Comparison of ENCODE assay signal across 15 cellular contexts in genomic region chr15:85598203-85598602, GRCh38.
DNase-seq lines count a peak whose midpoint lies in the region; TF ChIP-seq lines count a peak whose summit lies in the region.
"Had no signal": no experiment of that assay in that cellular context is flagged by ENCODE, and none has a peak within 500 bp of the region (broad histone marks: within the 10 kb centered on the region; RNA-seq: fewer than 3 reads in every experiment).

No MANE protein-coding gene starts in this region.

- peaks cover 4% of the 10 kb centered on the region for H3F3A ChIP-seq in smooth muscle cell (ENCODE audit: low read depth)

- H3K27me3 ChIP-seq in smooth muscle cell (ENCODE audit: low read depth): no peaks in the 10 kb centered on the region
- H3K27me3 ChIP-seq: ascending aorta had no signal

- H3K4me1 ChIP-seq in smooth muscle cell (ENCODE audit: low read depth): peaks cover 14% of the 10 kb centered on the region
- H3K4me1 ChIP-seq: ascending aorta, Caco-2 had no signal

- H3K27ac ChIP-seq in smooth muscle cell (ENCODE audit: low read depth): peak overlapping the region; percentile 78
- H3K27ac ChIP-seq: VCaP had no signal

- H3K4me3 ChIP-seq in smooth muscle cell: no peak overlapping the region
- H3K4me3 ChIP-seq: ascending aorta had no signal

- peak overlapping the region; percentile 73 for H3K4me2 ChIP-seq in smooth muscle cell

- H3K9me3 ChIP-seq in smooth muscle cell (replicated peaks; ENCODE audit: low read depth): no peaks in the 10 kb centered on the region
- H3K9me3 ChIP-seq: ascending aorta, Caco-2 had no signal

- H3K36me3 Mint-ChIP-seq in activated T-cell treated with anti-CD3 and anti-CD28 coated beads, Interleukin-2, amount 50 U/mL, for 24 hours (ENCODE audit: low read depth): peaks cover 43% of the 10 kb centered on the region
- no peaks in the 10 kb centered on the region for H3K36me3 Mint-ChIP-seq in mesothelial cell of epicardium

- peaks cover 16% of the 10 kb centered on the region for H4K20me1 ChIP-seq in smooth muscle cell (ENCODE audit: low read depth)

- no peaks in the 10 kb centered on the region for H3K9me3 Mint-ChIP-seq in activated T-cell treated with anti-CD3 and anti-CD28 coated beads, Interleukin-2, amount 50 U/mL, for 24 hours
- no peaks in the 10 kb centered on the region for H3K9me3 Mint-ChIP-seq in mesothelial cell of epicardium

- no peak for TF ChIP-seq CTCF in mesothelial cell of epicardium (IDR thresholded peaks at IDR 0.05; ENCODE audit: unreplicated experiment)
- TF ChIP-seq CTCF in smooth muscle cell (IDR thresholded peaks at IDR 0.05; ENCODE audit: borderline replicate concordance, insufficient read depth, poor library complexity, severe bottlenecking): no peak

- no peak overlapping the region for H3K4me3 Mint-ChIP-seq in activated T-cell treated with anti-CD3 and anti-CD28 coated beads, Interleukin-2, amount 50 U/mL, for 24 hours
- H3K4me3 Mint-ChIP-seq in mesothelial cell of epicardium: no peak overlapping the region

- WGBS in smooth muscle cell (ENCODE audit: low lambda C conversion rate): 20% methylated on average over 4 of the region's 4 CpGs

- H3K9ac ChIP-seq in smooth muscle cell (ENCODE audit: low read depth): no peak overlapping the region

- H3K79me2 ChIP-seq in smooth muscle cell (ENCODE audit: low read depth): peaks cover 37% of the 10 kb centered on the region

- no peak overlapping the region for H2AFZ ChIP-seq in smooth muscle cell (ENCODE audit: low read depth)

- H3K27me3 Mint-ChIP-seq in activated T-cell treated with anti-CD3 and anti-CD28 coated beads, Interleukin-2, amount 50 U/mL, for 24 hours: no peaks in the 10 kb centered on the region
- H3K27me3 Mint-ChIP-seq in mesothelial cell of epicardium (ENCODE audit: low read depth): no peaks in the 10 kb centered on the region

- no peaks in the 10 kb centered on the region for H3K36me3 ChIP-seq in smooth muscle cell (ENCODE audit: low read depth)
- H3K36me3 ChIP-seq: ascending aorta had no signal

- H3K27ac Mint-ChIP-seq in activated T-cell treated with anti-CD3 and anti-CD28 coated beads, Interleukin-2, amount 50 U/mL, for 24 hours: peak overlapping the region; percentile 44
- H3K27ac Mint-ChIP-seq in mesothelial cell of epicardium: peak overlapping the region; percentile 1

- H3K4me1 Mint-ChIP-seq in activated T-cell treated with anti-CD3 and anti-CD28 coated beads, Interleukin-2, amount 50 U/mL, for 24 hours (ENCODE audit: low read depth): peaks cover 66% of the 10 kb centered on the region
- H3K4me1 Mint-ChIP-seq in mesothelial cell of epicardium: peaks cover 22% of the 10 kb centered on the region

- DNase-seq in activated T-cell treated with anti-CD3 and anti-CD28 coated beads, Interleukin-2, amount 50 U/mL, for 24 hours: no peak
- no peak for DNase-seq in activated T-cell treated with anti-CD3 and anti-CD28 coated beads, Interleukin-2, amount 50 U/mL, for 1 hour
- DNase-seq in amniotic epithelial cell (ENCODE audit: low read depth) (peak; percentile 54), mesothelial cell of epicardium (ENCODE audit: low spot score in 2 of 2, unreplicated experiment in 2 of 2) (no peak), smooth muscle cell (lab: John Stamatoyannopoulos, UW; ENCODE audit: unreplicated experiment) (no peak), DMS79 treated with DMSO at 0.1 percent for 48 hours (lab: John Stamatoyannopoulos, UW) (no peak), NCI-H2081 (lab: John Stamatoyannopoulos, UW) (no peak), dermis blood vessel endothelial cell (no peak)
- DNase-seq: Caco-2, H7, NCI-H1436, NCI-H446 treated with DMSO at 0.1 percent for 48 hours, small intestine had no signal
